ENCODE assay signal across 9 cellular contexts in genomic region chr6:116405147-116405546, GRCh38. TPM values are rescaled to one million over a fixed set of nuclear protein-coding genes. Genes with fewer than 3 reads are reported as not detected.
DNase-seq lines count a peak whose midpoint lies in the region; ATAC-seq, FAIRE-seq and TF ChIP-seq lines count a peak whose summit lies in the region.
"Had no signal": no experiment of that assay in that cellular context is flagged by ENCODE, and none has a peak within 500 bp of the region (broad histone marks: within the 10 kb centered on the region; RNA-seq: fewer than 3 reads in every experiment).

No MANE protein-coding gene starts in this region.

- H3K36me3 ChIP-seq in astrocyte (ENCODE audit: insufficient read depth, low read length) (peaks cover 4% of the 10 kb centered on the region), parathyroid adenoma (ENCODE audit: control insufficient read depth, insufficient read depth, low read length) (no peaks in the 10 kb centered on the region), thyroid gland (no peaks in the 10 kb centered on the region)

- H3K9me3 Mint-ChIP-seq in astrocyte (ENCODE audit: unreplicated experiment): peaks cover 2% of the 10 kb centered on the region

- H3K9me3 ChIP-seq in astrocyte (ENCODE audit: insufficient read depth, low read depth, low read length) (no peaks in the 10 kb centered on the region), parathyroid adenoma (ENCODE audit: control insufficient read depth, low read length) (no peaks in the 10 kb centered on the region), thyroid gland (no peaks in the 10 kb centered on the region)

- H2AFZ ChIP-seq in astrocyte (ENCODE audit: low read depth, low read length) (no peak overlapping the region), parathyroid adenoma (peak overlapping the region; percentile 34)

- H3K4me3 ChIP-seq in astrocyte (ENCODE audit: insufficient read depth, low read depth, low read length) (no peak overlapping the region), parathyroid adenoma (ENCODE audit: low read depth, low read length) (no peak overlapping the region), thyroid gland (replicated peaks in 1 of 3) (no peak overlapping the region)

- no peak for TF ChIP-seq CTCF in astrocyte (IDR thresholded peaks at IDR 0.05; ENCODE audit: insufficient read depth, low read depth, low read length)
- TF ChIP-seq CTCF in parathyroid adenoma (IDR thresholded peaks at IDR 0.05): no peak
- no peak for TF ChIP-seq CTCF in thyroid gland (IDR thresholded peaks at IDR 0.05)

- H3K9ac ChIP-seq in astrocyte (ENCODE audit: low read length) (peak overlapping the region; percentile 1), parathyroid adenoma (no peak overlapping the region)

- ATAC-seq in GM19043 (IDR thresholded peaks at IDR 0.05; ENCODE audit: low read depth, unreplicated experiment): peak; percentile 60
- ATAC-seq in HG03039 (IDR thresholded peaks at IDR 0.05; ENCODE audit: unreplicated experiment): peak; percentile 67
- ATAC-seq: left colon had no signal

- H3K4me1 ChIP-seq in astrocyte (ENCODE audit: insufficient read depth, low read length) (peaks cover 22% of the 10 kb centered on the region), parathyroid adenoma (peaks cover 7% of the 10 kb centered on the region), thyroid gland (peaks cover 0 to 6% of the 10 kb centered on the region in 2 donors)

- H3K4me2 ChIP-seq in astrocyte (ENCODE audit: low read length) (peak overlapping the region; percentile 53), parathyroid adenoma (ENCODE audit: low read length) (no peak overlapping the region)

- TF ChIP-seq POLR2A in thyroid gland (IDR thresholded peaks at IDR 0.05): no peak

- DNase-seq in astrocyte (ENCODE audit: low read depth) (peak; percentile 53), HuH-7 (ENCODE audit: low spot score) (no peak), glomerular visceral epithelial cell (ENCODE audit: extremely low spot score) (no peak), thyroid gland (no peak), iPS-NIHi11 (ENCODE audit: low spot score) (no peak)

- peaks cover 75% of the 10 kb centered on the region for H3K79me2 ChIP-seq in astrocyte (ENCODE audit: insufficient read depth, low read length)
- peaks cover 4% of the 10 kb centered on the region for H3K79me2 ChIP-seq in parathyroid adenoma

- H4K20me1 ChIP-seq in astrocyte (ENCODE audit: insufficient read depth, low read length): peaks cover 6% of the 10 kb centered on the region

- 51 to 68% methylated on average over 5 of the region's 5 CpGs for WGBS in thyroid gland, 2 donors

- peaks cover 11% of the 10 kb centered on the region for H3K36me3 Mint-ChIP-seq in astrocyte (ENCODE audit: low read depth, unreplicated experiment)

- no peak overlapping the region for H3K4me3 Mint-ChIP-seq in astrocyte (ENCODE audit: unreplicated experiment)

- peak; percentile 29 for FAIRE-seq in astrocyte (lab: Jason Lieb, UNC)

- intact Hi-C loops in thyroid gland (cut with DNase I): no loop called here

- H3K27me3 ChIP-seq in astrocyte (ENCODE audit: insufficient read depth, low read length) (no peaks in the 10 kb centered on the region), parathyroid adenoma (ENCODE audit: control insufficient read depth, insufficient read depth, low read length) (no peaks in the 10 kb centered on the region), thyroid gland (no peaks in the 10 kb centered on the region)

- H3K27me3 Mint-ChIP-seq in astrocyte (ENCODE audit: low read depth, unreplicated experiment): no peaks in the 10 kb centered on the region

- H3K27ac ChIP-seq in astrocyte (ENCODE audit: low read depth, low read length): peak overlapping the region; percentile 5
- no peak overlapping the region for H3K27ac ChIP-seq in parathyroid adenoma
- H3K27ac ChIP-seq in thyroid gland: peak overlapping the region in 1 of 3 donors; percentile 19

- H3K4me1 Mint-ChIP-seq in astrocyte (ENCODE audit: low read depth, unreplicated experiment): peaks cover 43% of the 10 kb centered on the region

- no peak overlapping the region for H3K27ac Mint-ChIP-seq in astrocyte (ENCODE audit: unreplicated experiment)

RNA-seq across cellular contexts. Expression of gene DSE, which starts 34.4 kb away (rescaled TPM):
- 83.2 and 83.7 TPM in 2 replicates for total RNA-seq in astrocyte
- total RNA-seq in thyroid gland: 10 to 100 TPM; 22.2 to 32.8 (median 30.5) TPM

RNA-seq across cellular contexts. Expression of gene CALHM6, which starts 56.0 kb away (rescaled TPM):
- total RNA-seq in astrocyte: not detected in 2 replicates
- 1 to 10 TPM; 1.3 to 2.9 (median 2.3) TPM for total RNA-seq in thyroid gland
